In genomic region chr3:193592841-193593665, GRCh38 we compare ENCODE assay signal across 8 cellular contexts. TPM values are rescaled to one million over a fixed set of nuclear protein-coding genes. Genes with fewer than 3 reads are reported as not detected.
DNase-seq lines count a peak whose midpoint lies in the region; ATAC-seq, FAIRE-seq and TF ChIP-seq lines count a peak whose summit lies in the region.

OPA1 (plus strand) TSS chr3:193593208; CDS start chr3:193593378, 170 bp downstream.

- TF ChIP-seq EP300 in esophagus muscularis mucosa (IDR thresholded peaks at IDR 0.05) = no peak

- DNase-seq in DMS79 treated with DMSO at 0.1 percent for 48 hours (lab: John Stamatoyannopoulos, UW) = peak; percentile 99
- DNase-seq in Karpas-422 = peak; percentile 100
- DNase-seq in RCC 7860 (ENCODE audit: low spot score) = peak; percentile 98
- peak; percentile 92 to 93 for DNase-seq in activated T-cell treated with anti-CD3 and anti-CD28 coated beads, Interleukin-2, amount 50 U/mL, for 72 hours
- peak; percentile 98 for DNase-seq in esophagus muscularis mucosa (ENCODE audit: extremely low spot score)
- peak; percentile 99 for DNase-seq in myocyte (ENCODE audit: low read depth)
- peak; percentile 84 to 94 for DNase-seq in stimulated activated CD8-positive, alpha-beta memory T cell treated with anti-CD3 and anti-CD28 coated beads, Interleukin-7, amount 100 ng/mL, for 48 hours (ENCODE audit: extremely low read depth in 1 of 2, low read depth in 1 of 2)

- H3K36me3 ChIP-seq in Karpas-422 (ENCODE audit: insufficient read depth, low read length) (peaks cover 16% of the 10 kb centered on the region; the same call in 1 of the 2 replicates), esophagus muscularis mucosa (peaks cover 0 to 16% (median 2%) of the 10 kb centered on the region in 4 donors)

- H3K9me3 Mint-ChIP-seq in activated T-cell treated with anti-CD3 and anti-CD28 coated beads, Interleukin-2, amount 50 U/mL, for 72 hours = no peaks in the 10 kb centered on the region

- H3K4me1 ChIP-seq in Karpas-422 (ENCODE audit: low read length) (peaks cover 30% of the 10 kb centered on the region), esophagus muscularis mucosa (peaks cover 25 to 33% (median 28%) of the 10 kb centered on the region in 4 donors)

- H2AFZ ChIP-seq in Karpas-422 (ENCODE audit: low read length) = peak within 1 kb of the TSS; percentile 87

- H3K27ac ChIP-seq in Karpas-422 (ENCODE audit: low read length) (peak within 1 kb of the TSS; percentile 51), esophagus muscularis mucosa (replicated peaks in 1 of 4) (peak within 1 kb of the TSS; percentile 84 to 93 (median 90))

- peak; percentile 98 for ATAC-seq in GM21825 (IDR thresholded peaks at IDR 0.05; ENCODE audit: unreplicated experiment)
- ATAC-seq in activated T-cell treated with anti-CD3 and anti-CD28 coated beads, Interleukin-2, amount 50 U/mL, for 72 hours (replicated peaks in 1 of 2) = peak; percentile 95 to 98

- peaks cover 54% of the 10 kb centered on the region for H3K4me1 Mint-ChIP-seq in activated T-cell treated with anti-CD3 and anti-CD28 coated beads, Interleukin-2, amount 50 U/mL, for 72 hours (ENCODE audit: low read depth)

- peak; percentile 17 for TF ChIP-seq POLR2A in esophagus muscularis mucosa (IDR thresholded peaks at IDR 0.05; ENCODE audit: low read depth)

- peaks cover 11 to 24% of the 10 kb centered on the region in 2 donors for H3K36me3 Mint-ChIP-seq in activated T-cell treated with anti-CD3 and anti-CD28 coated beads, Interleukin-2, amount 50 U/mL, for 72 hours (ENCODE audit: insufficient read depth in 2 of 2)

- H3K9me3 ChIP-seq in Karpas-422 (ENCODE audit: low read length) (no peaks in the 10 kb centered on the region), esophagus muscularis mucosa (no peaks in the 10 kb centered on the region)

- no peaks in the 10 kb centered on the region for H3K27me3 Mint-ChIP-seq in activated T-cell treated with anti-CD3 and anti-CD28 coated beads, Interleukin-2, amount 50 U/mL, for 72 hours (ENCODE audit: low read depth)

- H3K9me2 ChIP-seq in Karpas-422 (replicated peaks; ENCODE audit: insufficient read depth, low read length) = no peaks in the 10 kb centered on the region

- H3K4me3 ChIP-seq in Karpas-422 (ENCODE audit: low read length) = peak within 1 kb of the TSS; percentile 84
- peak within 1 kb of the TSS; percentile 74 to 89 (median 88) for H3K4me3 ChIP-seq in esophagus muscularis mucosa

- H3K9ac ChIP-seq in Karpas-422 (ENCODE audit: low read length) = peak within 1 kb of the TSS; percentile 90

- TF ChIP-seq CTCF in esophagus muscularis mucosa (IDR thresholded peaks at IDR 0.05) = peak; percentile 20 to 44 (median 36)

- WGBS in esophagus muscularis mucosa = 1% methylated on average over 29 of the region's 55 CpGs

- H3K79me2 ChIP-seq in Karpas-422 (ENCODE audit: low read length) = peaks cover 67% of the 10 kb centered on the region

- peaks cover 14% of the 10 kb centered on the region for H4K20me1 ChIP-seq in Karpas-422 (ENCODE audit: insufficient read depth, low read depth, low read length)

- FAIRE-seq in RCC 7860 (lab: Jason Lieb, UNC) = peak; percentile 67

- peak within 1 kb of the TSS; percentile 91 for H3K4me2 ChIP-seq in Karpas-422 (ENCODE audit: low read depth, low read length, poor library complexity, severe bottlenecking)

- H3K4me3 Mint-ChIP-seq in activated T-cell treated with anti-CD3 and anti-CD28 coated beads, Interleukin-2, amount 50 U/mL, for 72 hours = peak within 1 kb of the TSS; percentile 92 to 96

- H3K27me3 ChIP-seq in Karpas-422 (ENCODE audit: low read length) (no peaks in the 10 kb centered on the region), esophagus muscularis mucosa (no peaks in the 10 kb centered on the region)

- peak within 1 kb of the TSS; percentile 98 for H3K27ac Mint-ChIP-seq in activated T-cell treated with anti-CD3 and anti-CD28 coated beads, Interleukin-2, amount 50 U/mL, for 72 hours

- intact Hi-C loops in esophagus muscularis mucosa (cut with DNase I) = no loop called here

RNA-seq across cellular contexts. Expression of gene OPA1, which starts in this region (rescaled TPM):
- 96.9 and 127 TPM in 2 replicates for total RNA-seq in Karpas-422 (2014; rRNA removed; shearing (Covaris generic); ENCODE audit: low replicate concordance)
- total RNA-seq in activated T-cell treated with anti-CD3 and anti-CD28 coated beads, Interleukin-2, amount 50 U/mL, for 72 hours = 10 to 100 TPM; 67.5 to 76.6 TPM
- 10 to 100 TPM; 42.2 to 56.1 (median 47.2) TPM for total RNA-seq in esophagus muscularis mucosa
- total RNA-seq in myocyte = 65.7 and 76.0 TPM in 2 replicates
- polyA plus RNA-seq in myocyte (2012) = 19.0 TPM

Comparison
In these comparisons a context has a peak if more than half of its experiments do, and no peak if none do; other contexts are left out.
1. Peak in every context shown above with its lines: DNase-seq, ATAC-seq, H3K4me3 ChIP-seq and H3K27ac ChIP-seq.